8 cellular contexts compared by ENCODE assay signal in genomic region chr12:121296618-121297476, GRCh38. TPM values are rescaled to one million over a fixed set of nuclear protein-coding genes. Genes with fewer than 3 reads are reported as not detected.
A peak's percentile ranks its signal among the peaks of the same experiment; 100 is the strongest.
DNase-seq lines count a peak whose midpoint lies in the region; ATAC-seq and TF ChIP-seq lines count a peak whose summit lies in the region.

TSS of gene CAMKK2 (minus strand) at chr12:121296709. CDS start at chr12:121274526, 22,183 bp downstream.

- TF ChIP-seq CTCF in lung (IDR thresholded peaks at IDR 0.05; ENCODE audit: control extremely low read depth, extremely low read depth): no peak

- peaks cover 0 to 2% of the 10 kb centered on the region in 2 donors for H3K36me3 ChIP-seq in lung (ENCODE audit: control insufficient read depth in 2 of 2, insufficient read depth in 2 of 2, low read length in 2 of 2)

- peak within 1 kb of the TSS; percentile 85 for H3K4me3 ChIP-seq in lung

- H3K4me1 ChIP-seq in lung (ENCODE audit: control insufficient read depth in 2 of 2, insufficient read depth in 2 of 2, low read length in 2 of 2): peaks cover 0 to 6% of the 10 kb centered on the region in 2 donors

- no peaks in the 10 kb centered on the region for H3K27me3 ChIP-seq in lung (ENCODE audit: control insufficient read depth, insufficient read depth)

- peak within 1 kb of the TSS; percentile 75 to 89 for H3K27ac ChIP-seq in lung (ENCODE audit: low read depth in 1 of 2, low read length in 1 of 2)

- peaks cover 2% of the 10 kb centered on the region for H3K27me3 Mint-ChIP-seq in activated CD8-positive, alpha-beta T cell treated with anti-CD3 and anti-CD28 coated beads, Interleukin-2, amount 10 ng/mL, durations not matched to agents 7 days and 5 days (ENCODE audit: low read depth)

- WGBS in lung, 2 donors: 0 to 1% methylated on average over 33 to 104 of the region's 104 CpGs

- H3K36me3 Mint-ChIP-seq in activated CD8-positive, alpha-beta T cell treated with anti-CD3 and anti-CD28 coated beads, Interleukin-2, amount 10 ng/mL, durations not matched to agents 7 days and 5 days (ENCODE audit: low read depth): peaks cover 7% of the 10 kb centered on the region

- H3K9me3 ChIP-seq in lung (ENCODE audit: control insufficient read depth in 2 of 2, insufficient read depth in 1 of 2, low read length in 1 of 2): no peaks in the 10 kb centered on the region

- H3K9me3 Mint-ChIP-seq in activated CD8-positive, alpha-beta T cell treated with anti-CD3 and anti-CD28 coated beads, Interleukin-2, amount 10 ng/mL, durations not matched to agents 7 days and 5 days (ENCODE audit: insufficient read depth): no peaks in the 10 kb centered on the region

- H3K4me1 Mint-ChIP-seq in activated CD8-positive, alpha-beta T cell treated with anti-CD3 and anti-CD28 coated beads, Interleukin-2, amount 10 ng/mL, durations not matched to agents 7 days and 5 days (ENCODE audit: low read depth): peaks cover 44% of the 10 kb centered on the region

- H3K4me3 Mint-ChIP-seq in activated CD8-positive, alpha-beta T cell treated with anti-CD3 and anti-CD28 coated beads, Interleukin-2, amount 10 ng/mL, durations not matched to agents 7 days and 5 days: peak within 1 kb of the TSS; percentile 89

- peak within 1 kb of the TSS; percentile 86 for H3K27ac Mint-ChIP-seq in activated CD8-positive, alpha-beta T cell treated with anti-CD3 and anti-CD28 coated beads, Interleukin-2, amount 10 ng/mL, durations not matched to agents 7 days and 5 days

- CTCF ChIA-PET in activated CD8-positive, alpha-beta T cell treated with anti-CD3 and anti-CD28 coated beads, Interleukin-2, amount 10 ng/mL, durations not matched to agents 7 days and 5 days (lab: Charles Lee): interaction anchor here (1.0 to 2.1 kb wide), 3 partner anchors 58 to 237 kb away, joined by 4 to 5 read pairs (median 5); partner anchors contain the start of gene RNF34

- ATAC-seq in GM19351 (IDR thresholded peaks at IDR 0.05; ENCODE audit: unreplicated experiment) (peak; percentile 70), HG03521 (IDR thresholded peaks at IDR 0.05; ENCODE audit: unreplicated experiment) (peak; percentile 72), lung (ENCODE audit: insufficient read depth, low FRiP score) (peak; percentile 92)
- peak; percentile 88 for ATAC-seq in activated CD8-positive, alpha-beta T cell treated with anti-CD3 and anti-CD28 coated beads, Interleukin-2, amount 10 ng/mL, durations not matched to agents 7 days and 5 days

- DNase-seq in CD1c-positive myeloid dendritic cell (ENCODE audit: extremely low spot score) (peak; percentile 96), NCI-H82 (lab: John Stamatoyannopoulos, UW) (peak; percentile 88), lung (ENCODE audit: low spot score) (peak; percentile 86)
- peak; percentile 89 for DNase-seq in activated CD8-positive, alpha-beta T cell treated with anti-CD3 and anti-CD28 coated beads, Interleukin-2, amount 10 ng/mL, durations not matched to agents 7 days and 5 days
- DNase-seq in effector CD4-positive, alpha-beta T cell: peak; percentile 81
- DNase-seq in stimulated activated CD4-positive, alpha-beta T cell treated with anti-CD3 and anti-CD28 coated beads, TNF-alpha, amount 100 ng/mL, for 24 hours (ENCODE audit: low read depth in 3 of 3): peak; percentile 60 to 85 (median 74)

- POLR2A ChIA-PET in activated CD8-positive, alpha-beta T cell treated with anti-CD3 and anti-CD28 coated beads, Interleukin-2, amount 10 ng/mL, durations not matched to agents 7 days and 5 days (lab: Charles Lee): interaction anchor here (0.7 to 2.6 kb wide), 3 partner anchors 9 to 759 kb away, joined by 3 to 8 read pairs (median 4); no protein-coding TSS in a partner anchor

RNA-seq across cellular contexts. Expression of gene CAMKK2, which starts in this region (rescaled TPM):
- 10 to 100 TPM; 32.2 to 32.7 TPM for total RNA-seq in activated CD8-positive, alpha-beta T cell treated with anti-CD3 and anti-CD28 coated beads, Interleukin-2, amount 10 ng/mL, durations not matched to agents 7 days and 5 days
- 10 to 100 TPM; 26.3 to 45.8 TPM for total RNA-seq in lung
- polyA plus RNA-seq in lung: 10 to 100 TPM; 12.0 to 46.3 TPM

Comparison
In these comparisons a context has a peak if more than half of its experiments do, and no peak if none do; other contexts are left out.
1. Peak in every context shown above with its lines: DNase-seq, ATAC-seq, H3K4me3 ChIP-seq and H3K27ac ChIP-seq.